Comparison of ENCODE assay signal across 2 cellular contexts in the genomic region with DNA sequence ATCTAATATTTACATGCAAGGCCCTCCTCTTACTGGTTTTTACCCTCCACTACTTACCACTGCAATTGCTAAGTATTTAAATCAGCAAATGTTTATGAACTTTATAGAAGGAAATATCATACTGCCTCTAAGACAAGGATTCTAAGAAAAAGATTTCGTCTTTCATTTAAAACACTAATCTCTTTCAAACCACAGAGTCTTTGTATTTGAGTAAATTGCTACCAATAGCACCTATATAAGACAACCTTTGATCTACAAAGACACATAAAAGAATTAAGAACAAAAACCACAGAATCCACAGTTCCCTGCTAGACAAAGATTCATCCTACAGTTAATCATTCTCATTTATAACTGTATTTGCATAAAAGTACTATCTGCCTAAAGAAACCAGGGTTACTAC.
TF ChIP-seq lines count a peak whose summit lies in the region.

No MANE protein-coding gene starts in this region.

TF ChIP-seq in endothelial cell of umbilical vein, 7 proteins besides CTCF, POLR2A, EP300 and RAD21:
- TF ChIP-seq POLR2AphosphoS5 (IDR thresholded peaks at IDR 0.05; ENCODE audit: insufficient read depth, low read depth, low read length) (no peak), MYC (IDR thresholded peaks at IDR 0.05; ENCODE audit: low read depth, low read length) (no peak), EZH2 (IDR thresholded peaks at IDR 0.05; ENCODE audit: borderline replicate concordance, low read depth, low read length, severe bottlenecking) (no peak), JUN (IDR thresholded peaks at IDR 0.05; ENCODE audit: borderline replicate concordance, insufficient read depth, insufficient read length, low read depth) (no peak), FOS (IDR thresholded peaks at IDR 0.05; ENCODE audit: borderline replicate concordance, insufficient read depth, low read length) (no peak), GATA2 (IDR thresholded peaks at IDR 0.05; ENCODE audit: insufficient read depth, insufficient read length, low read depth, low read length) (no peak)
- TF ChIP-seq, protein P1, sequence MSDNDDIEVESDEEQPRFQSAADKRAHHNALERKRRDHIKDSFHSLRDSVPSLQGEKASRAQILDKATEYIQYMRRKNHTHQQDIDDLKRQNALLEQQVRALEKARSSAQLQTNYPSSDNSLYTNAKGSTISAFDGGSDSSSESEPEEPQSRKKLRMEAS (IDR thresholded peaks at IDR 0.05; ENCODE audit: insufficient read depth, insufficient read length): no peak

TF ChIP-seq in WTC11, 78 proteins besides CTCF, POLR2A, EP300 and RAD21:
- TF ChIP-seq ZNF423 (CRISPR knock-in tag; IDR thresholded peaks at IDR 0.05): no peak
- no peak for TF ChIP-seq FOXJ3 (CRISPR knock-in tag; IDR thresholded peaks at IDR 0.05; ENCODE audit: borderline replicate concordance)
- no peak for TF ChIP-seq SMAD3 (CRISPR knock-in tag; IDR thresholded peaks at IDR 0.05; ENCODE audit: borderline replicate concordance)
- TF ChIP-seq, protein P2, sequence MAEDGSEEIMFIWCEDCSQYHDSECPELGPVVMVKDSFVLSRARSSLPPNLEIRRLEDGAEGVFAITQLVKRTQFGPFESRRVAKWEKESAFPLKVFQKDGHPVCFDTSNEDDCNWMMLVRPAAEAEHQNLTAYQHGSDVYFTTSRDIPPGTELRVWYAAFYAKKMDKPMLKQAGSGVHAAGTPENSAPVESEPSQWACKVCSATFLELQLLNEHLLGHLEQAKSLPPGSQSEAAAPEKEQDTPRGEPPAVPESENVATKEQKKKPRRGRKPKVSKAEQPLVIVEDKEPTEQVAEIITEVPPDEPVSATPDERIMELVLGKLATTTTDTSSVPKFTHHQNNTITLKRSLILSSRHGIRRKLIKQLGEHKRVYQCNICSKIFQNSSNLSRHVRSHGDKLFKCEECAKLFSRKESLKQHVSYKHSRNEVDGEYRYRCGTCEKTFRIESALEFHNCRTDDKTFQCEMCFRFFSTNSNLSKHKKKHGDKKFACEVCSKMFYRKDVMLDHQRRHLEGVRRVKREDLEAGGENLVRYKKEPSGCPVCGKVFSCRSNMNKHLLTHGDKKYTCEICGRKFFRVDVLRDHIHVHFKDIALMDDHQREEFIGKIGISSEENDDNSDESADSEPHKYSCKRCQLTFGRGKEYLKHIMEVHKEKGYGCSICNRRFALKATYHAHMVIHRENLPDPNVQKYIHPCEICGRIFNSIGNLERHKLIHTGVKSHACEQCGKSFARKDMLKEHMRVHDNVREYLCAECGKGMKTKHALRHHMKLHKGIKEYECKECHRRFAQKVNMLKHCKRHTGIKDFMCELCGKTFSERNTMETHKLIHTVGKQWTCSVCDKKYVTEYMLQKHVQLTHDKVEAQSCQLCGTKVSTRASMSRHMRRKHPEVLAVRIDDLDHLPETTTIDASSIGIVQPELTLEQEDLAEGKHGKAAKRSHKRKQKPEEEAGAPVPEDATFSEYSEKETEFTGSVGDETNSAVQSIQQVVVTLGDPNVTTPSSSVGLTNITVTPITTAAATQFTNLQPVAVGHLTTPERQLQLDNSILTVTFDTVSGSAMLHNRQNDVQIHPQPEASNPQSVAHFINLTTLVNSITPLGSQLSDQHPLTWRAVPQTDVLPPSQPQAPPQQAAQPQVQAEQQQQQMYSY (CRISPR knock-in tag; IDR thresholded peaks at IDR 0.05): no peak
- TF ChIP-seq RELA (CRISPR knock-in tag; IDR thresholded peaks at IDR 0.05; ENCODE audit: borderline replicate concordance): no peak
- no peak for TF ChIP-seq CREB1 (CRISPR knock-in tag; IDR thresholded peaks at IDR 0.05)
- no peak for TF ChIP-seq SOX15 (CRISPR knock-in tag; IDR thresholded peaks at IDR 0.05)
- TF ChIP-seq ATF1 (CRISPR knock-in tag; IDR thresholded peaks at IDR 0.05): no peak
- TF ChIP-seq RORB (CRISPR knock-in tag; IDR thresholded peaks at IDR 0.05): no peak
- TF ChIP-seq, protein P3, sequence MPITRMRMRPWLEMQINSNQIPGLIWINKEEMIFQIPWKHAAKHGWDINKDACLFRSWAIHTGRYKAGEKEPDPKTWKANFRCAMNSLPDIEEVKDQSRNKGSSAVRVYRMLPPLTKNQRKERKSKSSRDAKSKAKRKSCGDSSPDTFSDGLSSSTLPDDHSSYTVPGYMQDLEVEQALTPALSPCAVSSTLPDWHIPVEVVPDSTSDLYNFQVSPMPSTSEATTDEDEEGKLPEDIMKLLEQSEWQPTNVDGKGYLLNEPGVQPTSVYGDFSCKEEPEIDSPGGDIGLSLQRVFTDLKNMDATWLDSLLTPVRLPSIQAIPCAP (CRISPR knock-in tag; IDR thresholded peaks at IDR 0.05): no peak
